Comparison of ENCODE assay signal across 30 cellular contexts in the genomic region with DNA sequence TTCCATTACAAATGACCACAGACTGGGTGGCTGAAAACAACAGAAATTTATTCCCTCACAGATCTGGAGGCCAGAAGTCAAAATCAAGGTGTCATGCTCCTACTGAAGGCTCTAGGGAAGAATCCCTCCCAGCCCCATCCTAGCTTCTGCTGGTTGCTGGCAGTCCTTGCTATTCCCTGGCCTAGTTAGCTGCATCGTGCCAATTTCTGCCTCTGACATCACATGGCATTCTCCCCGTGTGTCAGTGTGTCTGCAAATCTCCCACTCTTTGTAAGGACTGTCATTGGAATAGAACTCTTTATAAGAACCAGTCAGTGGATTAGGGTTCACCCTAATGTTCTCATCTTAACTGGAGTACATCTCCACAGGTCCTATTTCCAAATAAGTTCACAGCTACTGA. TPM values are rescaled to one million over a fixed set of nuclear protein-coding genes. Genes with fewer than 3 reads are reported as not detected.
DNase-seq lines count a peak whose midpoint lies in the region; ATAC-seq and TF ChIP-seq lines count a peak whose summit lies in the region.
"Had no signal": no experiment of that assay in that cellular context is flagged by ENCODE, and none has a peak within 500 bp of the region (broad histone marks: within the 10 kb centered on the region; RNA-seq: fewer than 3 reads in every experiment).

No MANE protein-coding gene starts in this region.

- H3K4me1 Mint-ChIP-seq in progenitor cell of endocrine pancreas (ENCODE audit: low read depth): no peaks in the 10 kb centered on the region
- H3K4me1 Mint-ChIP-seq: B cell; CD14-positive monocyte; CD8-positive, alpha-beta memory T cell had no signal

- TF ChIP-seq CTCF in left ventricle myocardium inferior (IDR thresholded peaks at IDR 0.05; ENCODE audit: borderline replicate concordance): no peak
- TF ChIP-seq CTCF in progenitor cell of endocrine pancreas (IDR thresholded peaks at IDR 0.05; ENCODE audit: unreplicated experiment): no peak

- no peak overlapping the region for H3K27ac Mint-ChIP-seq in progenitor cell of endocrine pancreas
- H3K27ac Mint-ChIP-seq: B cell; CD14-positive monocyte; CD8-positive, alpha-beta memory T cell had no signal

- H3K4me3 Mint-ChIP-seq in progenitor cell of endocrine pancreas (ENCODE audit: low read depth): no peak overlapping the region
- H3K4me3 Mint-ChIP-seq: B cell; CD14-positive monocyte; CD8-positive, alpha-beta memory T cell had no signal

- H3K4me3 ChIP-seq in left ventricle myocardium inferior: no peak overlapping the region
- H3K4me3 ChIP-seq: GM12878, GM23248, SJSA1 had no signal

- H3K4me1 ChIP-seq in left ventricle myocardium inferior: peaks cover 41% of the 10 kb centered on the region
- H3K4me1 ChIP-seq: SJSA1 had no signal

- H3K36me3 Mint-ChIP-seq in progenitor cell of endocrine pancreas (ENCODE audit: insufficient read depth): no peaks in the 10 kb centered on the region
- H3K36me3 Mint-ChIP-seq: CD14-positive monocyte; CD8-positive, alpha-beta memory T cell had no signal

- H3K27me3 Mint-ChIP-seq in progenitor cell of endocrine pancreas: peaks cover 35% of the 10 kb centered on the region

- DNase-seq in Right ventricle myocardium inferior (ENCODE audit: missing footprints): no peak
- DNase-seq in cardiac septum (ENCODE audit: low spot score): no peak
- DNase-seq in left ventricle myocardium inferior: no peak
- peak; percentile 60 for DNase-seq in medulla oblongata (ENCODE audit: extremely low spot score)
- no peak for DNase-seq in MV-4-11 (lab: John Stamatoyannopoulos, UW)
- no peak for DNase-seq in progenitor cell of endocrine pancreas (ENCODE audit: low spot score, unreplicated experiment)
- DNase-seq: CD8-positive, alpha-beta memory T cell; DMS 273 treated with DMSO at 0.1 percent for 48 hours; DMS79; EL; GDM1; GM23248; H7; KBM-7; NCI-H1105 treated with DMSO at 0.1 percent for 48 hours; NCI-H146; NCI-H1930; NCI-H2107; NCI-H524; NCI-H774; NK-92 treated with Interleukin-12 subunit alpha and Interleukin-12 subunit beta, amount 100 ng/mL, for 24 hours; PC-3 had no signal

- no peaks in the 10 kb centered on the region for H3K27me3 ChIP-seq in left ventricle myocardium inferior (ENCODE audit: low read depth)
- H3K27me3 ChIP-seq: SJSA1 had no signal

- H3K9me3 Mint-ChIP-seq in progenitor cell of endocrine pancreas (ENCODE audit: low read depth): no peaks in the 10 kb centered on the region

- intact Hi-C loops in Right ventricle myocardium inferior (cut with DNase I) (no loop called here), cardiac septum (cut with DNase I) (loop anchor here (10.0 kb wide), 1 partner anchor 76 kb away; no protein-coding TSS in a partner anchor), left ventricle myocardium inferior (cut with micrococcal nuclease) (no loop called here)

- ATAC-seq in Right ventricle myocardium inferior: peak; percentile 34
- ATAC-seq in HG02642 (IDR thresholded peaks at IDR 0.05; ENCODE audit: poor library complexity, unreplicated experiment): no peak
- no peak for ATAC-seq in GM21576 (IDR thresholded peaks at IDR 0.05; ENCODE audit: unreplicated experiment)
- ATAC-seq: GM12878, PC-3 had no signal

- H3K36me3 ChIP-seq in left ventricle myocardium inferior: no peaks in the 10 kb centered on the region
- H3K36me3 ChIP-seq: SJSA1 had no signal

- H3K27ac ChIP-seq in left ventricle myocardium inferior (replicated peaks): peak overlapping the region; percentile 44
- H3K27ac ChIP-seq: 22Rv1, GM23248, SJSA1 had no signal

- no peaks in the 10 kb centered on the region for H3K9me3 ChIP-seq in left ventricle myocardium inferior (replicated peaks)
- H3K9me3 ChIP-seq: SJSA1 had no signal

RNA-seq across cellular contexts. Expression of a gene that starts 30.5 kb away (rescaled TPM):
- 4.3 TPM for total RNA-seq in Right ventricle myocardium inferior
- 10.6 TPM for total RNA-seq in cardiac septum
- total RNA-seq in left ventricle myocardium inferior: 6.0 TPM
- total RNA-seq in progenitor cell of endocrine pancreas: 1.2 and 1.7 TPM in 2 replicates
- total RNA-seq: B cell; CD8-positive, alpha-beta memory T cell; MCF 10A had no signal
